ENCODE assay signal across 1 cellular context in the genomic region with DNA sequence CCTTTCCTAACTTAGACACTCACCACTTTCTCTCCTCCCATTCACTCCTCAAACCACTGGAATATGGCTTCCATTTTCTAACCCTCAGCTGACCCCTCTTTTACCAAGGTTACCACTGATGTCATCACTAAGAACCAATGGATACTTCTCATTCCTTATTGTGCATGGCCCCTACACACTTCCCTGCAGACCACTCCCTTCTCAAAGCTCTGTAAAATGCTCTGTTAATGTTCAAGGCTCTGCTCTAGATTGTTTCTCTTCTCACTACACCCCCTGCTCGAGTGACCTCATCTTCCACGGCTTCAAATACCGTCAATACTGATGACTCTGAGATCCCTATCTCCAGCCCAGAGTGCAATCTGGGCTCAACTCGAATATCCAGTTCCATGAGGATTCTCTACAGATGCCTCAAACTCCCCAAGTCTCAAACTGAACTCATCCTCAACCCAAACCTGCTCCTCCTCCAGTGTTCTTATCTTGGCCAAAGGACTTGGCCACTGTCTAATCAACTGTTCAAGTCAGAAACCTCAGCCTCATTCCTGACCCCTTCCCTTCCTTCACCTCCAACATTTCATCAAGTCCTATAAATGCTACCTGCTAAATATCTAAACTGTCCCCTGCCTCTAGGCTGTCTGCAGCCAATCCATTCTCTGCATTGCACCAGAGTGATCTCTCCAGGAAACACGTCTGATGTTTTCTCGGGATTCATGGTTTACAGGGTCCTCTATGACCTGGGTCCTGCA.
TF ChIP-seq lines count a peak whose summit lies in the region.

No MANE protein-coding gene starts in this region.

TF ChIP-seq in K562, 482 proteins besides CTCF, POLR2A, EP300 and RAD21 (continues in another document):
- no peak for TF ChIP-seq EZH2 (IDR thresholded peaks at IDR 0.05; ENCODE audit: borderline replicate concordance, low read depth, low read length)
- peak; percentile 91 for TF ChIP-seq ATF7 (IDR thresholded peaks at IDR 0.05)
- peak; percentile 59 for TF ChIP-seq GATA2 (CRISPR knock-in tag; IDR thresholded peaks at IDR 0.05)
- TF ChIP-seq MTA2 (IDR thresholded peaks at IDR 0.05; ENCODE audit: low read depth), result no peak
- TF ChIP-seq CUX1 (CRISPR knock-in tag; IDR thresholded peaks at IDR 0.05), result no peak
- TF ChIP-seq FOXP1 (CRISPR knock-in tag; IDR thresholded peaks at IDR 0.05), result no peak
- 0 out of 2 replicates have a peak, but pooled peaks have one; percentile 38 for TF ChIP-seq TEAD4 (IDR thresholded peaks at IDR 0.05; ENCODE audit: low read length)
- TF ChIP-seq TEAD4 (CRISPR knock-in tag; IDR thresholded peaks at IDR 0.05; ENCODE audit: borderline replicate concordance), result no peak
- no peak for TF ChIP-seq ZNF12 (CRISPR knock-in tag; IDR thresholded peaks at IDR 0.05)
- TF ChIP-seq REST (CRISPR knock-in tag; IDR thresholded peaks at IDR 0.05; ENCODE audit: low read depth), result no peak
- TF ChIP-seq RCOR1 (IDR thresholded peaks at IDR 0.05; ENCODE audit: borderline replicate concordance in 1 of 2, low read depth in 2 of 2, low read length in 2 of 2), result peak in 1 of 2 experiments; percentile 55; a peak in 1 of 4 replicates
- TF ChIP-seq HDAC1 (IDR thresholded peaks at IDR 0.05), result 0 out of 4 replicates have a peak, but pooled peaks of 1 of the 2 experiments have one; percentile 35
- TF ChIP-seq HIVEP1 (CRISPR knock-in tag; IDR thresholded peaks at IDR 0.05), result no peak
- TF ChIP-seq NR2C2 (CRISPR knock-in tag; IDR thresholded peaks at IDR 0.05), result 0 out of 2 replicates have a peak, but pooled peaks have one; percentile 35
- TF ChIP-seq NR2C2 (tag; IDR thresholded peaks at IDR 0.05), result peak; percentile 76; the same call in 1 of the 2 replicates
- TF ChIP-seq SRSF7 (optimal IDR thresholded peaks at IDR 0.05; ENCODE audit: low read depth, low read length), result no peak
- TF ChIP-seq ZNF197 (CRISPR knock-in tag; IDR thresholded peaks at IDR 0.05; ENCODE audit: low read depth), result no peak
- no peak for TF ChIP-seq TSHZ1 (CRISPR knock-in tag; IDR thresholded peaks at IDR 0.05)
- TF ChIP-seq, protein P1, sequence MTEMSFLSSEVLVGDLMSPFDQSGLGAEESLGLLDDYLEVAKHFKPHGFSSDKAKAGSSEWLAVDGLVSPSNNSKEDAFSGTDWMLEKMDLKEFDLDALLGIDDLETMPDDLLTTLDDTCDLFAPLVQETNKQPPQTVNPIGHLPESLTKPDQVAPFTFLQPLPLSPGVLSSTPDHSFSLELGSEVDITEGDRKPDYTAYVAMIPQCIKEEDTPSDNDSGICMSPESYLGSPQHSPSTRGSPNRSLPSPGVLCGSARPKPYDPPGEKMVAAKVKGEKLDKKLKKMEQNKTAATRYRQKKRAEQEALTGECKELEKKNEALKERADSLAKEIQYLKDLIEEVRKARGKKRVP (CRISPR knock-in tag; IDR thresholded peaks at IDR 0.05), result no peak
- no peak for TF ChIP-seq POLR2H (tag; IDR thresholded peaks at IDR 0.05; ENCODE audit: low read depth)
- TF ChIP-seq BACH1 (tag; IDR thresholded peaks at IDR 0.05), result no peak
- no peak for TF ChIP-seq MED1 (CRISPR knock-in tag; IDR thresholded peaks at IDR 0.05; ENCODE audit: borderline replicate concordance)
- TF ChIP-seq XRCC5 (IDR thresholded peaks at IDR 0.05; ENCODE audit: low read depth, low read length), result no peak
- no peak; the same call in 1 of the 2 replicates for TF ChIP-seq ZNF263 (CRISPR knock-in tag; IDR thresholded peaks at IDR 0.05; ENCODE audit: borderline replicate concordance)
- no peak for TF ChIP-seq RUNX1 (IDR thresholded peaks at IDR 0.05; ENCODE audit: low read depth)
- no peak for TF ChIP-seq OTX1 (CRISPR knock-in tag; IDR thresholded peaks at IDR 0.05)
- TF ChIP-seq FOXJ2 (tag; IDR thresholded peaks at IDR 0.05), result peak; percentile 57; the same call in 1 of the 2 replicates
- peak; percentile 41; the same call in 1 of the 2 replicates for TF ChIP-seq EHMT2 (IDR thresholded peaks at IDR 0.05)
- TF ChIP-seq SREBF2 (CRISPR knock-in tag; IDR thresholded peaks at IDR 0.05), result no peak
- TF ChIP-seq ZNF57 (CRISPR knock-in tag; IDR thresholded peaks at IDR 0.05), result no peak
- TF ChIP-seq MAFG (tag; conservative IDR thresholded peaks at IDR 0.05), result no peak
- TF ChIP-seq STAT6 (CRISPR knock-in tag; IDR thresholded peaks at IDR 0.05), result no peak
- no peak for TF ChIP-seq ZNF41 (CRISPR knock-in tag; conservative IDR thresholded peaks at IDR 0.05)
- 0 out of 2 replicates have a peak, but pooled peaks have one; percentile 62 for TF ChIP-seq ZNF395 (CRISPR knock-in tag; IDR thresholded peaks at IDR 0.05)
- TF ChIP-seq TCF7L2 (IDR thresholded peaks at IDR 0.05; ENCODE audit: low read depth, low read length), result no peak
- TF ChIP-seq, protein P2, sequence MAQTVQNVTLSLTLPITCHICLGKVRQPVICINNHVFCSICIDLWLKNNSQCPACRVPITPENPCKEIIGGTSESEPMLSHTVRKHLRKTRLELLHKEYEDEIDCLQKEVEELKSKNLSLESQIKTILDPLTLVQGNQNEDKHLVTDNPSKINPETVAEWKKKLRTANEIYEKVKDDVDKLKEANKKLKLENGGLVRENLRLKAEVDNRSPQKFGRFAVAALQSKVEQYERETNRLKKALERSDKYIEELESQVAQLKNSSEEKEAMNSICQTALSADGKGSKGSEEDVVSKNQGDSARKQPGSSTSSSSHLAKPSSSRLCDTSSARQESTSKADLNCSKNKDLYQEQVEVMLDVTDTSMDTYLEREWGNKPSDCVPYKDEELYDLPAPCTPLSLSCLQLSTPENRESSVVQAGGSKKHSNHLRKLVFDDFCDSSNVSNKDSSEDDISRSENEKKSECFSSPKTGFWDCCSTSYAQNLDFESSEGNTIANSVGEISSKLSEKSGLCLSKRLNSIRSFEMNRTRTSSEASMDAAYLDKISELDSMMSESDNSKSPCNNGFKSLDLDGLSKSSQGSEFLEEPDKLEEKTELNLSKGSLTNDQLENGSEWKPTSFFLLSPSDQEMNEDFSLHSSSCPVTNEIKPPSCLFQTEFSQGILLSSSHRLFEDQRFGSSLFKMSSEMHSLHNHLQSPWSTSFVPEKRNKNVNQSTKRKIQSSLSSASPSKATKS (CRISPR knock-in tag; IDR thresholded peaks at IDR 0.05), result no peak
- TF ChIP-seq KAT7 (CRISPR knock-in tag; IDR thresholded peaks at IDR 0.05; ENCODE audit: borderline replicate concordance), result no peak
- peak; percentile 39 to 40; a peak in 2 of 4 replicates for TF ChIP-seq FOXK2 (conservative IDR thresholded peaks at IDR 0.05 in 1 of 2, IDR thresholded peaks at IDR 0.05 in 1 of 2; ENCODE audit: low read depth in 2 of 2)
